25 cellular contexts compared by ENCODE assay signal in the genomic region with DNA sequence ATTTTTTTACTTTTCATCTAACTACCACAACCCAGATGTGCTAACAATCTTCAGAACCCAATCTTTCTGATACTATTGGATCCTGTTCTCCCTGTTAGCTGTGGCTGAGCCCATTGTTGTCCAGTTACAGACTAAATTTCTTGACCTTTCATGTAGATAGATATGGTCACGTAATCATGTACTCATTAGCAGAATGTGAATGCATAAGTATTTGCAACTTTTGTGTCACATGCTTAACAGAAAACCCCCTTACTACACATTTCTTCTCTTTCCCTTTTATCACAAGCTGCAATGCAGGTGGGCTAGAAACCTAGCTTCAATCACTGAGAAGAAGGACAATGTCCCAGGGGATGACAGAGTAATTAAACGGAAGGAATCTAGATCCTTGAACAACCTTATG. TPM values are rescaled to one million over a fixed set of nuclear protein-coding genes. Genes with fewer than 3 reads are reported as not detected.
DNase-seq lines count a peak whose midpoint lies in the region; ATAC-seq lines count a peak whose summit lies in the region.
"Had no signal": no experiment of that assay in that cellular context is flagged by ENCODE, and none has a peak within 500 bp of the region (broad histone marks: within the 10 kb centered on the region; RNA-seq: fewer than 3 reads in every experiment).

No MANE protein-coding gene starts in this region.

- peaks cover 10% of the 10 kb centered on the region; the same call in 1 of the 2 replicates for H3K4me1 ChIP-seq in GM23248 (ENCODE audit: insufficient read depth)
- H3K4me1 ChIP-seq: neural progenitor cell, transverse colon had no signal

- 69 to 76% methylated on average over 2 of the region's 2 CpGs for WGBS in GM23248 (ENCODE audit: low coverage in 1 of 2, low lambda C conversion rate in 2 of 2, missing lambda C conversion rate in 2 of 2), 2 experiments

- H3K4me2 ChIP-seq in GM23248 (ENCODE audit: unreplicated experiment) = no peak overlapping the region
- H3K4me2 ChIP-seq: BLaER1 treated with 17β-estradiol and CSF1 and Interleukin-3, amounts not matched to agents 10 nM and 100 nM; neural progenitor cell had no signal

- intact Hi-C loops in left cardiac atrium (cut with DNase I) (no loop called here), posterior cingulate gyrus (cut with DNase I) (no loop called here)

- no peaks in the 10 kb centered on the region for H3K36me3 ChIP-seq in GM23248 (ENCODE audit: low read depth)
- H3K36me3 ChIP-seq: BLaER1 treated with 17β-estradiol and CSF1 and Interleukin-3, amounts not matched to agents 10 nM and 100 nM; neural progenitor cell; transverse colon had no signal

- no peak overlapping the region for H2AFZ ChIP-seq in GM23248
- H2AFZ ChIP-seq: neural progenitor cell had no signal

- H3K27ac ChIP-seq in GM23248 = no peak overlapping the region
- H3K27ac ChIP-seq: BLaER1 treated with 17β-estradiol and CSF1 and Interleukin-3, amounts not matched to agents 10 nM and 100 nM; neural progenitor cell; transverse colon had no signal

- H3K79me2 ChIP-seq in GM23248 (ENCODE audit: insufficient read depth) = no peaks in the 10 kb centered on the region

- no peak for DNase-seq in left cardiac atrium
- DNase-seq in GM23248 = no peak
- no peak for DNase-seq in AG20443 (ENCODE audit: low spot score)
- DNase-seq in posterior cingulate gyrus = no peak
- DNase-seq: 8988T; activated B cell treated with CpG ODN at 0.5 μM for 24 hours; activated naive CD8-positive, alpha-beta T cell treated with anti-CD3 and anti-CD28 coated beads, Interleukin-2, amount 10 ng/mL, durations not matched to agents 7 days and 5 days; activated T-cell treated with anti-CD3 and anti-CD28 coated beads, Interleukin-2, amount 50 U/mL, for 72 hours; DMS 273 treated with DMSO at 0.1 percent for 48 hours; foreskin melanocyte; IMR-90; left colon; NCI-H187 treated with DMSO at 0.1 percent for 48 hours; right cardiac atrium; SIG-M5; stimulated activated naive CD4-positive, alpha-beta T cell treated with Interleukin-2 at 50 U/mL for 16 hours; T-helper 17 cell; transverse colon had no signal

- in situ Hi-C loops in GM23248 (cut with MboI) = no loop called here

- no peaks in the 10 kb centered on the region for H3K9me3 ChIP-seq in GM23248 (ENCODE audit: low read depth)
- H3K9me3 ChIP-seq: BLaER1 treated with 17β-estradiol and CSF1 and Interleukin-3, amounts not matched to agents 10 nM and 100 nM; transverse colon had no signal

- H3K4me3 ChIP-seq in GM23248 = no peak overlapping the region
- H3K4me3 ChIP-seq: BLaER1 treated with 17β-estradiol and CSF1 and Interleukin-3, amounts not matched to agents 10 nM and 100 nM; neural progenitor cell; transverse colon had no signal

- H4K20me1 ChIP-seq in GM23248 (ENCODE audit: insufficient read depth) = no peaks in the 10 kb centered on the region
- H4K20me1 ChIP-seq: BLaER1 treated with 17β-estradiol and CSF1 and Interleukin-3, amounts not matched to agents 10 nM and 100 nM had no signal

- no peaks in the 10 kb centered on the region for H3K27me3 ChIP-seq in GM23248 (replicated peaks; ENCODE audit: insufficient read depth)
- H3K27me3 ChIP-seq: BLaER1 treated with 17β-estradiol and CSF1 and Interleukin-3, amounts not matched to agents 10 nM and 100 nM; neural progenitor cell; transverse colon had no signal

- ATAC-seq in GM18498 (IDR thresholded peaks at IDR 0.05; ENCODE audit: unreplicated experiment) (peak; percentile 37), GM19043 (IDR thresholded peaks at IDR 0.05; ENCODE audit: low read depth, unreplicated experiment) (peak; percentile 44), HG02798 (IDR thresholded peaks at IDR 0.05; ENCODE audit: poor library complexity, unreplicated experiment) (peak; percentile 52), HG03342 (IDR thresholded peaks at IDR 0.05; ENCODE audit: unreplicated experiment) (peak; percentile 51), left cardiac atrium (no peak)
- ATAC-seq: HCT116, left colon, right cardiac atrium, T-helper 17 cell had no signal

- H3K9ac ChIP-seq in GM23248 = no peak overlapping the region
- H3K9ac ChIP-seq: BLaER1 treated with 17β-estradiol and CSF1 and Interleukin-3, amounts not matched to agents 10 nM and 100 nM; neural progenitor cell had no signal

- 0 out of 2 replicates have a peak, but pooled peaks cover 6% of the 10 kb centered on the region for H3F3A ChIP-seq in GM23248 (ENCODE audit: insufficient read depth)

- no peaks in the 10 kb centered on the region for H3K9me2 ChIP-seq in GM23248 (ENCODE audit: insufficient read depth)

RNA-seq across cellular contexts. Expression of a gene that starts 13.1 kb away (rescaled TPM):
- 10 to 100 TPM; 10.1 to 24.9 TPM for total RNA-seq in left cardiac atrium
- 6.6 and 7.8 TPM in 2 replicates for total RNA-seq in GM23248 (2014; rRNA removed; shearing (Covaris generic))
- 5.3 and 5.5 TPM in 2 replicates for polyA plus RNA-seq in GM23248 (2016; fragmentation: Nextera tagmentation; extraction: Ambion mirVana)

RNA-seq across cellular contexts. Expression of a gene that starts 41.3 kb away (rescaled TPM):
- 1 to 10 TPM; 2.2 to 2.7 TPM for total RNA-seq in left cardiac atrium
- 9.9 and 10.5 TPM in 2 replicates for total RNA-seq in GM23248 (2014; rRNA removed; shearing (Covaris generic))
- polyA plus RNA-seq in GM23248 (2016; fragmentation: Nextera tagmentation; extraction: Ambion mirVana) = 7.2 and 7.6 TPM in 2 replicates

Comparison
In these comparisons a context has a peak if more than half of its experiments do, and no peak if none do; other contexts are left out.
1. ATAC-seq: peak in GM18498 (single experiment), GM19043 (single experiment), HG02798 (single experiment) and HG03342 (single experiment); none in left cardiac atrium (0 of 2).